In genomic region chr15:100186960-100187359, GRCh38 we compare ENCODE assay signal across 23 cellular contexts.
DNase-seq lines count a peak whose midpoint lies in the region; ATAC-seq, FAIRE-seq and TF ChIP-seq lines count a peak whose summit lies in the region.
"Had no signal": no experiment of that assay in that cellular context is flagged by ENCODE, and none has a peak within 500 bp of the region (broad histone marks: within the 10 kb centered on the region; RNA-seq: fewer than 3 reads in every experiment).

No MANE protein-coding gene starts in this region.

- BruUV-seq in IMR-90 (replicated peaks; lab: Mats Ljungman, UMichigan) = no TSS peak

- peaks cover 1% of the 10 kb centered on the region for H3K36me3 Mint-ChIP-seq in activated CD8-positive, alpha-beta memory T cell treated with anti-CD3 and anti-CD28 coated beads, Interleukin-2, amount 10 ng/mL, durations not matched to agents 7 days and 5 days
- H3K36me3 Mint-ChIP-seq: CD14-positive monocyte had no signal

- intact Hi-C loops in IMR-90 (cut with micrococcal nuclease) = no loop called here

- H2BK15ac ChIP-seq in IMR-90 (ENCODE audit: low read depth, low read length) = no peak overlapping the region

- no peak overlapping the region for H4K8ac ChIP-seq in IMR-90 (ENCODE audit: low read depth in 2 of 2, low read length in 2 of 2)

- dilution Hi-C loops in IMR-90 (cut with HindIII; ENCODE audit: low sequenced_read_pairs, unreplicated experiment) = no loop called here

- H2BK120ac ChIP-seq in IMR-90 (ENCODE audit: low read depth, low read length) = no peak overlapping the region

- H3K9me3 ChIP-seq in IMR-90 (ENCODE audit: control insufficient read depth, insufficient read depth, low read length) = peaks cover 48% of the 10 kb centered on the region

- no peak overlapping the region for H4K91ac ChIP-seq in IMR-90 (ENCODE audit: insufficient read depth, low read depth, low read length)

- in situ Hi-C loops in IMR-90 (cut with MboI; ENCODE audit: low sequenced_read_pairs) (no loop called here), G401 (cut with HindIII; ENCODE audit: low sequenced_read_pairs) (no loop called here)

- no peak overlapping the region for H2AK5ac ChIP-seq in IMR-90 (ENCODE audit: low read depth, low read length)

- peak; percentile 23 for DNase-seq in activated CD8-positive, alpha-beta memory T cell treated with anti-CD3 and anti-CD28 coated beads, Interleukin-2, amount 10 ng/mL, durations not matched to agents 7 days and 5 days
- DNase-seq in activated CD8-positive, alpha-beta memory T cell treated with anti-CD3 and anti-CD28 coated beads, Interleukin-2, amount 50 U/mL, for 4 hours = no peak
- DNase-seq in IMR-90 = no peak
- peak; percentile 65 for DNase-seq in mesenteric fat pad (ENCODE audit: low spot score)
- DNase-seq in urothelium cell line (ENCODE audit: low spot score) = no peak
- DNase-seq in NCI-H524 (lab: John Stamatoyannopoulos, UW) = no peak
- no peak for DNase-seq in G401 (ENCODE audit: low spot score)
- DNase-seq: 8988T; CD4-positive, alpha-beta memory T cell; DMS 273 treated with DMSO at 0.1 percent for 48 hours; DMS53; DND-41; GDM1; HFFc6 had no signal

- no peak overlapping the region for H4K5ac ChIP-seq in IMR-90 (ENCODE audit: low read depth, low read length)

- H3K4me1 Mint-ChIP-seq in activated CD8-positive, alpha-beta memory T cell treated with anti-CD3 and anti-CD28 coated beads, Interleukin-2, amount 10 ng/mL, durations not matched to agents 7 days and 5 days = no peaks in the 10 kb centered on the region
- H3K4me1 Mint-ChIP-seq: CD14-positive monocyte; CD4-positive, alpha-beta memory T cell had no signal

- H3K4me3 Mint-ChIP-seq in activated CD8-positive, alpha-beta memory T cell treated with anti-CD3 and anti-CD28 coated beads, Interleukin-2, amount 10 ng/mL, durations not matched to agents 7 days and 5 days = no peak overlapping the region
- H3K4me3 Mint-ChIP-seq: CD14-positive monocyte; CD4-positive, alpha-beta memory T cell; GM23338; HFFc6 had no signal

- no CpG with 5 or more reads among the region's 6 CpGs for WGBS in IMR-90 (ENCODE audit: extremely low coverage in 2 of 2, insufficient read length in 1 of 2), 2 experiments

- H3K27ac Mint-ChIP-seq in activated CD8-positive, alpha-beta memory T cell treated with anti-CD3 and anti-CD28 coated beads, Interleukin-2, amount 10 ng/mL, durations not matched to agents 7 days and 5 days = no peak overlapping the region
- H3K27ac Mint-ChIP-seq: CD14-positive monocyte; CD4-positive, alpha-beta memory T cell; GM23338; HFFc6 had no signal

- H3K14ac ChIP-seq in IMR-90 (replicated peaks; ENCODE audit: low read depth, low read length) = no peak overlapping the region

- H2BK20ac ChIP-seq in IMR-90 (ENCODE audit: low read depth, low read length) = no peak overlapping the region

- H3K9ac ChIP-seq in IMR-90 (ENCODE audit: low read depth, low read length) = no peak overlapping the region
- H3K9ac ChIP-seq: BLaER1 had no signal

- H3K27ac ChIP-seq in IMR-90 (ENCODE audit: insufficient read depth, low read length) = no peak overlapping the region
- H3K27ac ChIP-seq: BLaER1 had no signal

- H3K27me3 ChIP-seq in IMR-90 (ENCODE audit: control insufficient read depth, insufficient read depth, low read length) = no peaks in the 10 kb centered on the region
- H3K27me3 ChIP-seq: BLaER1 had no signal

- H3K27me3 Mint-ChIP-seq in activated CD8-positive, alpha-beta memory T cell treated with anti-CD3 and anti-CD28 coated beads, Interleukin-2, amount 10 ng/mL, durations not matched to agents 7 days and 5 days = peaks cover 2% of the 10 kb centered on the region
- H3K27me3 Mint-ChIP-seq: CD4-positive, alpha-beta memory T cell had no signal

- TF ChIP-seq RAD21 in IMR-90 (IDR thresholded peaks at IDR 0.05; ENCODE audit: low read length) = no peak

- POLR2A ChIA-PET in IMR-90 (lab: Charles Lee; ENCODE audit: unreplicated experiment) = no interaction called here

- H4K20me1 ChIP-seq in IMR-90 (ENCODE audit: insufficient read depth, low read length) = no peaks in the 10 kb centered on the region
- H4K20me1 ChIP-seq: BLaER1 had no signal

- no peak for TF ChIP-seq CTCF in IMR-90 (conservative IDR thresholded peaks at IDR 0.05; ENCODE audit: low read depth, low read length)

- H2AK9ac ChIP-seq in IMR-90 (replicated peaks; ENCODE audit: low read depth, low read length, poor library complexity) = no peak overlapping the region

- no peaks in the 10 kb centered on the region for H3K4me1 ChIP-seq in IMR-90 (ENCODE audit: control insufficient read depth, insufficient read depth, low read length)

- no peaks in the 10 kb centered on the region for H3K79me1 ChIP-seq in IMR-90 (ENCODE audit: low read depth in 1 of 2, low read length in 2 of 2)

- no peak overlapping the region for H3K56ac ChIP-seq in IMR-90 (ENCODE audit: extremely low read depth, insufficient read depth, low read length)

- H3K4ac ChIP-seq in IMR-90 (ENCODE audit: low read depth, low read length) = no peak overlapping the region

- H3K4me2 ChIP-seq in IMR-90 (ENCODE audit: low read depth, low read length) = no peak overlapping the region
- H3K4me2 ChIP-seq: BLaER1, GM23338 had no signal

- H3K18ac ChIP-seq in IMR-90 (ENCODE audit: low read depth, low read length) = no peak overlapping the region

- no peak overlapping the region for H3K23ac ChIP-seq in IMR-90 (ENCODE audit: low read depth, low read length)

- no peak for TF ChIP-seq POLR2A in IMR-90 (IDR thresholded peaks at IDR 0.05; ENCODE audit: low read depth, low read length)

- no peak for ATAC-seq in activated CD8-positive, alpha-beta memory T cell treated with anti-CD3 and anti-CD28 coated beads, Interleukin-2, amount 10 ng/mL, durations not matched to agents 7 days and 5 days
- no peak for ATAC-seq in IMR-90 (ENCODE audit: low read depth)
- ATAC-seq in HG03280 (IDR thresholded peaks at IDR 0.05; ENCODE audit: unreplicated experiment) = no peak
- ATAC-seq: GM23338, HCT116 had no signal

- no peak overlapping the region for H2BK5ac ChIP-seq in IMR-90 (ENCODE audit: low read depth, low read length, poor library complexity, severe bottlenecking)

- no peak overlapping the region for H3K4me3 ChIP-seq in IMR-90 (ENCODE audit: insufficient read depth, low read depth, low read length)
- H3K4me3 ChIP-seq: BLaER1, GM23338 had no signal

- peak; percentile 40 for FAIRE-seq in urothelium cell line (lab: Jason Lieb, UNC)
- FAIRE-seq: GM12892, GM18507, H54, HTR-8/SVneo had no signal

- H3K36me3 ChIP-seq in IMR-90 (ENCODE audit: control insufficient read depth, insufficient read depth, low read length) = no peaks in the 10 kb centered on the region
- H3K36me3 ChIP-seq: BLaER1 had no signal

- CTCF ChIA-PET in activated CD8-positive, alpha-beta memory T cell treated with anti-CD3 and anti-CD28 coated beads, Interleukin-2, amount 10 ng/mL, durations not matched to agents 7 days and 5 days (lab: Charles Lee) = no interaction called here
- CTCF ChIA-PET in IMR-90 (lab: Yijun Ruan, JAX) = no interaction called here

- peak overlapping the region; percentile 43 for H2AFZ ChIP-seq in IMR-90 (replicated peaks; ENCODE audit: low read length, poor library complexity)
- H2AFZ ChIP-seq: GM23338 had no signal

- no peaks in the 10 kb centered on the region for H3K9me1 ChIP-seq in IMR-90 (ENCODE audit: insufficient read depth, low read length)

- H3K9me3 Mint-ChIP-seq in activated CD8-positive, alpha-beta memory T cell treated with anti-CD3 and anti-CD28 coated beads, Interleukin-2, amount 10 ng/mL, durations not matched to agents 7 days and 5 days (ENCODE audit: low read depth) = no peaks in the 10 kb centered on the region
- H3K9me3 Mint-ChIP-seq: GM23338 had no signal

TF ChIP-seq in IMR-90, 13 proteins besides CTCF, POLR2A, EP300 and RAD21:
- TF ChIP-seq MXI1 (IDR thresholded peaks at IDR 0.05; ENCODE audit: borderline replicate concordance, low read depth, low read length) (no peak), BHLHE40 (IDR thresholded peaks at IDR 0.05; ENCODE audit: low read depth, low read length) (no peak), ELK1 (IDR thresholded peaks at IDR 0.05; ENCODE audit: borderline replicate concordance, low read depth, low read length) (no peak), CEBPB (IDR thresholded peaks at IDR 0.05; ENCODE audit: low read depth, low read length) (no peak), CHD1 (IDR thresholded peaks at IDR 0.05; ENCODE audit: low read depth, low read length) (no peak), RCOR1 (IDR thresholded peaks at IDR 0.05; ENCODE audit: insufficient replicate concordance, low read length) (no peak), RFX5 (IDR thresholded peaks at IDR 0.05; ENCODE audit: low read depth, low read length) (no peak)
- TF ChIP-seq, protein P1, sequence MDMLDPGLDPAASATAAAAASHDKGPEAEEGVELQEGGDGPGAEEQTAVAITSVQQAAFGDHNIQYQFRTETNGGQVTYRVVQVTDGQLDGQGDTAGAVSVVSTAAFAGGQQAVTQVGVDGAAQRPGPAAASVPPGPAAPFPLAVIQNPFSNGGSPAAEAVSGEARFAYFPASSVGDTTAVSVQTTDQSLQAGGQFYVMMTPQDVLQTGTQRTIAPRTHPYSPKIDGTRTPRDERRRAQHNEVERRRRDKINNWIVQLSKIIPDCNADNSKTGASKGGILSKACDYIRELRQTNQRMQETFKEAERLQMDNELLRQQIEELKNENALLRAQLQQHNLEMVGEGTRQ (IDR thresholded peaks at IDR 0.05; ENCODE audit: low read depth, low read length) = no peak
TF ChIP-seq in IMR-90: peak in this region for 0.

Comparison
In these comparisons a context has a peak if more than half of its experiments do, and no peak if none do; other contexts are left out.
1. DNase-seq: peak in activated CD8-positive, alpha-beta memory T cell treated with anti-CD3 and anti-CD28 coated beads, Interleukin-2, amount 10 ng/mL, durations not matched to agents 7 days and 5 days (single experiment) and mesenteric fat pad (single experiment); none in activated CD8-positive, alpha-beta memory T cell treated with anti-CD3 and anti-CD28 coated beads, Interleukin-2, amount 50 U/mL, for 4 hours (single experiment), IMR-90 (single experiment), urothelium cell line (single experiment), NCI-H524 (0 of 2) and G401 (single experiment).